6 cellular contexts compared by ENCODE assay signal in genomic region chr1:151147132-151147503, GRCh38. TPM values are rescaled to one million over a fixed set of nuclear protein-coding genes. Genes with fewer than 3 reads are reported as not detected.
DNase-seq lines count a peak whose midpoint lies in the region; ATAC-seq and TF ChIP-seq lines count a peak whose summit lies in the region.

No MANE protein-coding gene starts in this region.

- no peaks in the 10 kb centered on the region for H3K27me3 ChIP-seq in AG04450 (ENCODE audit: control insufficient read depth, insufficient read depth, low read length)

- peak overlapping the region; percentile 73 for H3K4me3 ChIP-seq in AG04450 (ENCODE audit: low read depth, low read length)

- H3K4me1 Mint-ChIP-seq in T-helper 17 cell = peaks cover 24% of the 10 kb centered on the region

- no peak overlapping the region for H3K27ac ChIP-seq in AG04450 (ENCODE audit: low read depth, low read length)

- peaks cover 2% of the 10 kb centered on the region for H3K36me3 Mint-ChIP-seq in T-helper 17 cell (ENCODE audit: low read depth)

- H3K9me3 ChIP-seq in AG04450 (ENCODE audit: control insufficient read depth, insufficient read depth, low read length) = peaks cover 2% of the 10 kb centered on the region; the same call in 1 of the 2 replicates
- H3K9me3 ChIP-seq in T-helper 17 cell (ENCODE audit: control insufficient read depth, low read length, poor library complexity, severe bottlenecking) = no peaks in the 10 kb centered on the region

- no peak for TF ChIP-seq CTCF in AG04450 (IDR thresholded peaks at IDR 0.05; ENCODE audit: low read depth, low read length)

- POLR2A ChIA-PET in AG04450 (lab: Yijun Ruan, JAX) = interaction anchor here (1.0 kb wide), 1 partner anchor 12 kb away, joined by 3 read pairs; no protein-coding TSS in a partner anchor

- CTCF ChIA-PET in AG04450 (lab: Charles Lee) = no interaction called here

- peak overlapping the region; percentile 87 for H3K27ac Mint-ChIP-seq in T-helper 17 cell

- DNase-seq in AG04450 (ENCODE audit: low read depth, low spot score) (no peak), T-helper 17 cell (no peak), kidney tubule cell (ENCODE audit: low spot score) (peak; percentile 21), NCI-H748 (lab: John Stamatoyannopoulos, UW; ENCODE audit: unreplicated experiment) (no peak)

- no peaks in the 10 kb centered on the region for H3K27me3 Mint-ChIP-seq in T-helper 17 cell

- ATAC-seq in T-helper 17 cell = no peak
- no peak for ATAC-seq in HG03135 (IDR thresholded peaks at IDR 0.05; ENCODE audit: unreplicated experiment)
- no peak for ATAC-seq in GM21526 (IDR thresholded peaks at IDR 0.05; ENCODE audit: low FRiP score, unreplicated experiment)

- H3K4me3 Mint-ChIP-seq in T-helper 17 cell = peak overlapping the region; percentile 99

RNA-seq across cellular contexts. Expression of gene SEMA6C, which starts 0.7 kb away (rescaled TPM):
- 1.3 and 1.8 TPM in 2 replicates for polyA plus RNA-seq in AG04450 (2011; rRNA removed)
- polyA minus RNA-seq in AG04450 (2011; rRNA and poly(A)+ RNA removed) = 1.9 and 2.4 TPM in 2 replicates
- total RNA-seq in T-helper 17 cell = 10 to 100 TPM in 1 of 2 donors, 1 to 10 TPM in 1; 9.5 to 11.3 TPM

RNA-seq across cellular contexts. Expression of gene TNFAIP8L2, which starts 9.3 kb away (rescaled TPM):
- polyA plus RNA-seq in AG04450 (2011; rRNA removed) = not detected in 2 replicates
- not detected in 2 replicates for polyA minus RNA-seq in AG04450 (2011; rRNA and poly(A)+ RNA removed)
- total RNA-seq in T-helper 17 cell = 1 to 10 TPM; 3.6 to 5.4 TPM

RNA-seq across cellular contexts. Expression of gene LYSMD1, which starts 18.6 kb away (rescaled TPM):
- 9.1 and 9.6 TPM in 2 replicates for polyA plus RNA-seq in AG04450 (2011; rRNA removed)
- 11.7 and 14.0 TPM in 2 replicates for polyA minus RNA-seq in AG04450 (2011; rRNA and poly(A)+ RNA removed)
- under 1 TPM; 0.39 to 0.70 TPM for total RNA-seq in T-helper 17 cell

RNA-seq across cellular contexts. Expression of gene SCNM1, which starts 18.8 kb away (rescaled TPM):
- polyA plus RNA-seq in AG04450 (2011; rRNA removed) = 24.9 and 29.2 TPM in 2 replicates
- 13.1 and 16.5 TPM in 2 replicates for polyA minus RNA-seq in AG04450 (2011; rRNA and poly(A)+ RNA removed)
- total RNA-seq in T-helper 17 cell = 10 to 100 TPM; 33.7 to 37.8 TPM

RNA-seq across cellular contexts. Expression of gene TMOD4, which starts 28.7 kb away (rescaled TPM):
- polyA plus RNA-seq in AG04450 (2011; rRNA removed) = not detected in 2 replicates
- 0.48 TPM in 1 of 2 replicates, not detected in the other for polyA minus RNA-seq in AG04450 (2011; rRNA and poly(A)+ RNA removed)
- 1 to 10 TPM; 1.0 to 3.0 TPM for total RNA-seq in T-helper 17 cell
